In the genomic region with DNA sequence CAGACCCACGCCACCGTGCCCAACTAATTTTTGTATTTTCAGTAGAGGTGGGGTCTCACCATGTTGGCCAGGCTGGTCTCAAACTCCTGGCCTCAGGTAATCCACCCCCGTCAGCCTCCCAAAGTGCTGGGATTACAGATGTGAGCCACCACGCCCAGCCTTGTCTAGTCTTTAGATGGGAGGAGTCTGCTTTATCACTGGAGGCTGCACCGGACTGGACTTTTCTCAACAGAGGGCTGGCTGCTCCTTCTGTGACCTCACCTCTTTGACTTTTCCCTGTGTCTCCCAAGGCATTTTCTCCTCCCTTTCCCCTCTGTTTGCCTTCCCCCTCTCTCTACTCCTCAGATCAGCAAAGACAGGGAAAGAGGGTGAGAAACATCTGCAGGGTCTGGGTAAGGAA, we compare ENCODE assay signal across 13 cellular contexts. TPM values are rescaled to one million over a fixed set of nuclear protein-coding genes. Genes with fewer than 3 reads are reported as not detected.
DNase-seq lines count a peak whose midpoint lies in the region; ATAC-seq and TF ChIP-seq lines count a peak whose summit lies in the region.
"Had no signal": no experiment of that assay in that cellular context is flagged by ENCODE, and none has a peak within 500 bp of the region (broad histone marks: within the 10 kb centered on the region; RNA-seq: fewer than 3 reads in every experiment).

No MANE protein-coding gene starts in this region.

- in situ Hi-C loops in IMR-90 (cut with MboI; ENCODE audit: low sequenced_read_pairs): no loop called here

- H3K9me3 ChIP-seq in IMR-90 (ENCODE audit: control insufficient read depth, insufficient read depth, low read length): peaks cover 3% of the 10 kb centered on the region; the same call in 1 of the 2 replicates
- H3K9me3 ChIP-seq in endodermal cell (ENCODE audit: control insufficient read depth, low read length): peaks cover 8% of the 10 kb centered on the region
- no peaks in the 10 kb centered on the region for H3K9me3 ChIP-seq in osteoblast (ENCODE audit: low read depth, low read length)
- H3K9me3 ChIP-seq: BE2C, Caco-2 had no signal

- no peak overlapping the region for H4K5ac ChIP-seq in IMR-90 (ENCODE audit: low read depth, low read length)

- H4K91ac ChIP-seq in IMR-90 (ENCODE audit: insufficient read depth, low read depth, low read length): no peak overlapping the region

- intact Hi-C loops in IMR-90 (cut with micrococcal nuclease): no loop called here

- BruUV-seq in IMR-90 (replicated peaks; lab: Mats Ljungman, UMichigan): no TSS peak

- ATAC-seq in IMR-90 (ENCODE audit: low read depth) (no peak), HG03280 (IDR thresholded peaks at IDR 0.05; ENCODE audit: unreplicated experiment) (no peak)
- no peak for ATAC-seq in activated T-helper 17 cell treated with anti-CD3 and anti-CD28 coated beads, Interleukin-2, amount 50 U/mL, for 72 hours (replicated peaks)
- ATAC-seq in stimulated activated memory B cell treated with anti-CD40 and anti-IgM and Interleukin-4, amounts not matched to agents 10 μg/mL and 1 μg/mL and 100 μg/mL, for 72 hours: no peak
- ATAC-seq: HepG2 had no signal

- peaks cover 48% of the 10 kb centered on the region for H3K36me3 Mint-ChIP-seq in endodermal cell (ENCODE audit: low read depth)
- H3K36me3 Mint-ChIP-seq in activated T-helper 17 cell treated with anti-CD3 and anti-CD28 coated beads, Interleukin-2, amount 50 U/mL, for 72 hours (ENCODE audit: low read depth): no peaks in the 10 kb centered on the region
- H3K36me3 Mint-ChIP-seq in stimulated activated memory B cell treated with anti-CD40 and anti-IgM and Interleukin-4, amounts not matched to agents 10 μg/mL and 1 μg/mL and 100 μg/mL, for 72 hours: no peaks in the 10 kb centered on the region

- dilution Hi-C loops in IMR-90 (cut with HindIII; ENCODE audit: low sequenced_read_pairs, unreplicated experiment): no loop called here

- no peak overlapping the region for H3K23ac ChIP-seq in IMR-90 (ENCODE audit: low read depth, low read length)

- no peak overlapping the region for H3K4me2 ChIP-seq in IMR-90 (ENCODE audit: low read depth, low read length)
- H3K4me2 ChIP-seq in osteoblast (ENCODE audit: insufficient read depth, low read length): no peak overlapping the region

- DNase-seq in IMR-90: no peak
- peak; percentile 11 for DNase-seq in endodermal cell
- peak; percentile 30 for DNase-seq in osteoblast (ENCODE audit: insufficient read length, low spot score, missing footprints)
- DNase-seq: ACHN; BE2C; Caco-2; CD4-positive, alpha-beta T cell; H9 had no signal

- no peak overlapping the region for H3K18ac ChIP-seq in IMR-90 (ENCODE audit: low read depth, low read length)

- H3K27me3 Mint-ChIP-seq in endodermal cell (ENCODE audit: insufficient read depth): no peaks in the 10 kb centered on the region
- peaks cover 20% of the 10 kb centered on the region for H3K27me3 Mint-ChIP-seq in activated T-helper 17 cell treated with anti-CD3 and anti-CD28 coated beads, Interleukin-2, amount 50 U/mL, for 72 hours
- H3K27me3 Mint-ChIP-seq in stimulated activated memory B cell treated with anti-CD40 and anti-IgM and Interleukin-4, amounts not matched to agents 10 μg/mL and 1 μg/mL and 100 μg/mL, for 72 hours: peaks cover 22% of the 10 kb centered on the region

- WGBS in IMR-90 (ENCODE audit: extremely low coverage in 2 of 2, insufficient read length in 1 of 2), 2 experiments: no CpG with 5 or more reads among the region's 5 CpGs
- WGBS in endodermal cell (ENCODE audit: insufficient coverage in 1 of 2, insufficient read length in 1 of 2), 2 experiments: 98 to 100% methylated on average over 2 to 5 of the region's 5 CpGs

- H3K4me1 ChIP-seq in IMR-90 (ENCODE audit: control insufficient read depth, insufficient read depth, low read length) (peaks cover 2% of the 10 kb centered on the region; the same call in 1 of the 2 replicates), endodermal cell (ENCODE audit: control insufficient read depth, insufficient read depth, low read length) (peaks cover 21% of the 10 kb centered on the region), osteoblast (ENCODE audit: insufficient read depth, low read length) (no peaks in the 10 kb centered on the region)
- H3K4me1 ChIP-seq: BE2C had no signal

- H3K56ac ChIP-seq in IMR-90 (ENCODE audit: extremely low read depth, insufficient read depth, low read length): no peak overlapping the region

- H2AFZ ChIP-seq in IMR-90 (replicated peaks; ENCODE audit: low read length, poor library complexity) (no peak overlapping the region), osteoblast (ENCODE audit: low read length) (no peak overlapping the region)

- H3K4me3 Mint-ChIP-seq in endodermal cell: no peak overlapping the region
- H3K4me3 Mint-ChIP-seq in activated T-helper 17 cell treated with anti-CD3 and anti-CD28 coated beads, Interleukin-2, amount 50 U/mL, for 72 hours: no peak overlapping the region
- H3K4me3 Mint-ChIP-seq in stimulated activated memory B cell treated with anti-CD40 and anti-IgM and Interleukin-4, amounts not matched to agents 10 μg/mL and 1 μg/mL and 100 μg/mL, for 72 hours: no peak overlapping the region
- H3K4me3 Mint-ChIP-seq: CD4-positive, alpha-beta T cell; H9 had no signal

- H3K4ac ChIP-seq in IMR-90 (ENCODE audit: low read depth, low read length): no peak overlapping the region

- H3K27me3 ChIP-seq in IMR-90 (ENCODE audit: control insufficient read depth, insufficient read depth, low read length) (peaks cover 5% of the 10 kb centered on the region), endodermal cell (ENCODE audit: control insufficient read depth, insufficient read depth, low read length, poor library complexity, severe bottlenecking) (no peaks in the 10 kb centered on the region), osteoblast (ENCODE audit: insufficient read depth, low read length) (peaks cover 19% of the 10 kb centered on the region)
- H3K27me3 ChIP-seq: BE2C had no signal

- H3K36me3 ChIP-seq in IMR-90 (ENCODE audit: control insufficient read depth, insufficient read depth, low read length): no peaks in the 10 kb centered on the region
- peaks cover 7% of the 10 kb centered on the region for H3K36me3 ChIP-seq in endodermal cell (ENCODE audit: control insufficient read depth, insufficient read depth, low read length)
- no peaks in the 10 kb centered on the region for H3K36me3 ChIP-seq in osteoblast (ENCODE audit: insufficient read depth, low read length)
- H3K36me3 ChIP-seq: BE2C had no signal

- CTCF ChIA-PET in IMR-90 (lab: Yijun Ruan, JAX): no interaction called here

- no peaks in the 10 kb centered on the region for H3K79me2 ChIP-seq in osteoblast (ENCODE audit: insufficient read depth, low read length)

- no peak overlapping the region for H4K8ac ChIP-seq in IMR-90 (ENCODE audit: low read depth in 2 of 2, low read length in 2 of 2)

- H3K4me3 ChIP-seq in IMR-90 (ENCODE audit: insufficient read depth, low read depth, low read length): no peak overlapping the region
- no peak overlapping the region for H3K4me3 ChIP-seq in endodermal cell (ENCODE audit: low read length)
- H3K4me3 ChIP-seq in osteoblast (ENCODE audit: insufficient read depth, low read length): no peak overlapping the region

- no peak overlapping the region for H2AK9ac ChIP-seq in IMR-90 (replicated peaks; ENCODE audit: low read depth, low read length, poor library complexity)

- no peak overlapping the region for H3K27ac ChIP-seq in IMR-90 (ENCODE audit: insufficient read depth, low read length)
- H3K27ac ChIP-seq in endodermal cell (ENCODE audit: low read depth, low read length): no peak overlapping the region
- H3K27ac ChIP-seq in osteoblast (ENCODE audit: low read depth, low read length): no peak overlapping the region
- H3K27ac ChIP-seq: C4-2B had no signal

- no peak overlapping the region; the same call in 2 of the 3 replicates for H2BK15ac ChIP-seq in IMR-90 (ENCODE audit: low read depth, low read length)

- no peak overlapping the region for H3K27ac Mint-ChIP-seq in endodermal cell
- H3K27ac Mint-ChIP-seq in activated T-helper 17 cell treated with anti-CD3 and anti-CD28 coated beads, Interleukin-2, amount 50 U/mL, for 72 hours: no peak overlapping the region
- H3K27ac Mint-ChIP-seq in stimulated activated memory B cell treated with anti-CD40 and anti-IgM and Interleukin-4, amounts not matched to agents 10 μg/mL and 1 μg/mL and 100 μg/mL, for 72 hours: no peak overlapping the region
- H3K27ac Mint-ChIP-seq: CD4-positive, alpha-beta T cell; H9 had no signal

- H3K9me3 Mint-ChIP-seq in endodermal cell: peaks cover 15% of the 10 kb centered on the region
- H3K9me3 Mint-ChIP-seq in activated T-helper 17 cell treated with anti-CD3 and anti-CD28 coated beads, Interleukin-2, amount 50 U/mL, for 72 hours: no peaks in the 10 kb centered on the region
- peaks cover 7% of the 10 kb centered on the region for H3K9me3 Mint-ChIP-seq in stimulated activated memory B cell treated with anti-CD40 and anti-IgM and Interleukin-4, amounts not matched to agents 10 μg/mL and 1 μg/mL and 100 μg/mL, for 72 hours

- H2BK5ac ChIP-seq in IMR-90 (ENCODE audit: low read depth, low read length, poor library complexity, severe bottlenecking): no peak overlapping the region

- no peak overlapping the region for H3K9ac ChIP-seq in IMR-90 (ENCODE audit: low read depth, low read length)
- no peak overlapping the region for H3K9ac ChIP-seq in endodermal cell (ENCODE audit: extremely low read depth, low read length, poor library complexity, severe bottlenecking)

- TF ChIP-seq CTCF in IMR-90 (conservative IDR thresholded peaks at IDR 0.05; ENCODE audit: low read depth, low read length) (no peak), endodermal cell (conservative IDR thresholded peaks at IDR 0.05) (no peak), osteoblast (IDR thresholded peaks at IDR 0.05; ENCODE audit: extremely low read depth, low read depth, low read length) (no peak)

- TF ChIP-seq RAD21 in IMR-90 (IDR thresholded peaks at IDR 0.05; ENCODE audit: low read length): no peak

- no peaks in the 10 kb centered on the region; the same call in 1 of the 2 replicates for H4K20me1 ChIP-seq in IMR-90 (ENCODE audit: insufficient read depth, low read length)
- H4K20me1 ChIP-seq in osteoblast (ENCODE audit: insufficient read depth, low read length): no peaks in the 10 kb centered on the region

- no peak overlapping the region for H2BK120ac ChIP-seq in IMR-90 (ENCODE audit: low read depth, low read length)

- peaks cover 57% of the 10 kb centered on the region for H3K4me1 Mint-ChIP-seq in endodermal cell
- H3K4me1 Mint-ChIP-seq in activated T-helper 17 cell treated with anti-CD3 and anti-CD28 coated beads, Interleukin-2, amount 50 U/mL, for 72 hours: no peaks in the 10 kb centered on the region
- no peaks in the 10 kb centered on the region for H3K4me1 Mint-ChIP-seq in stimulated activated memory B cell treated with anti-CD40 and anti-IgM and Interleukin-4, amounts not matched to agents 10 μg/mL and 1 μg/mL and 100 μg/mL, for 72 hours

- H2BK20ac ChIP-seq in IMR-90 (ENCODE audit: low read depth, low read length): no peak overlapping the region

- POLR2A ChIA-PET in IMR-90 (lab: Charles Lee; ENCODE audit: unreplicated experiment): no interaction called here

- 0 out of 2 replicates have a peak overlapping the region, but pooled peaks have one; percentile 32 for H2AK5ac ChIP-seq in IMR-90 (ENCODE audit: low read depth, low read length)

- 0 out of 2 replicates have a peak, but pooled peaks cover 4% of the 10 kb centered on the region for H3K9me1 ChIP-seq in IMR-90 (ENCODE audit: insufficient read depth, low read length)

- TF ChIP-seq POLR2A in IMR-90 (IDR thresholded peaks at IDR 0.05; ENCODE audit: low read depth, low read length): no peak

- peak overlapping the region; percentile 85; the same call in 1 of the 2 replicates for H3K14ac ChIP-seq in IMR-90 (replicated peaks; ENCODE audit: low read depth, low read length)

- H3K79me1 ChIP-seq in IMR-90 (ENCODE audit: low read depth in 1 of 2, low read length in 2 of 2): no peaks in the 10 kb centered on the region

RNA-seq across cellular contexts. Expression of a gene that starts 28.5 kb away (rescaled TPM):
- total RNA-seq in IMR-90 (2012; rRNA removed) (under 0.01 TPM in 2 replicates), endodermal cell (100 to 1,000 TPM; 126 to 134 TPM), osteoblast (under 0.01 and 0.36 TPM in 2 replicates)
- 1.2 and 1.5 TPM in 2 replicates for polyA plus RNA-seq in IMR-90 (2012; rRNA removed)
- polyA plus RNA-seq in IMR-90 (2012; cell fraction: cytosol; rRNA removed): 0.26 and 1.0 TPM in 2 replicates
- 1.7 TPM in 2 replicates for polyA plus RNA-seq in IMR-90 (2012; cell fraction: nucleus; rRNA removed; ENCODE audit: low replicate concordance)
- 10.6 TPM for polyA plus RNA-seq in endodermal cell (2013, experiment 1 of 2)
- 12.8 TPM for polyA plus RNA-seq in endodermal cell (2013, experiment 2 of 2)
- total RNA-seq in activated T-helper 17 cell treated with anti-CD3 and anti-CD28 coated beads, Interleukin-2, amount 50 U/mL, for 72 hours: not detected
- total RNA-seq: CD4-positive, alpha-beta T cell; HepG2 had no signal

Comparison
In these comparisons a context has a peak if more than half of its experiments do, and no peak if none do; other contexts are left out.
1. RNA of a gene that starts 28.5 kb away (total RNA-seq): 126 to 134 TPM in endodermal cell; under 0.01 to 0.36 TPM in osteoblast, under 0.01 TPM in IMR-90 and not detected in activated T-helper 17 cell treated with anti-CD3 and anti-CD28 coated beads, Interleukin-2, amount 50 U/mL, for 72 hours; every median in the first group is over 10 times any median in the second.